ENCODE assay signal across 22 cellular contexts in genomic region chr12:88627501-88627900, GRCh38. TPM values are rescaled to one million over a fixed set of nuclear protein-coding genes. Genes with fewer than 3 reads are reported as not detected.
DNase-seq lines count a peak whose midpoint lies in the region; ATAC-seq and TF ChIP-seq lines count a peak whose summit lies in the region.
"Had no signal": no experiment of that assay in that cellular context is flagged by ENCODE, and none has a peak within 500 bp of the region (broad histone marks: within the 10 kb centered on the region; RNA-seq: fewer than 3 reads in every experiment).

No MANE protein-coding gene starts in this region.

- no peak overlapping the region for H3K27ac ChIP-seq in IMR-90 (ENCODE audit: insufficient read depth, low read length)
- H3K27ac ChIP-seq: GM23248, HL-60 had no signal

- H4K8ac ChIP-seq in IMR-90 (ENCODE audit: low read depth in 2 of 2, low read length in 2 of 2), result no peak overlapping the region

- no peak overlapping the region for H2AK9ac ChIP-seq in IMR-90 (replicated peaks; ENCODE audit: low read depth, low read length, poor library complexity)

- H3K36me3 ChIP-seq in IMR-90 (ENCODE audit: control insufficient read depth, insufficient read depth, low read length) (no peaks in the 10 kb centered on the region), adipocyte (ENCODE audit: control insufficient read depth, insufficient read depth, low read length, severe bottlenecking) (no peaks in the 10 kb centered on the region)
- H3K36me3 ChIP-seq: BE2C had no signal

- H3K4me3 ChIP-seq in IMR-90 (ENCODE audit: insufficient read depth, low read depth, low read length), result no peak overlapping the region
- no peak overlapping the region for H3K4me3 ChIP-seq in adipocyte (ENCODE audit: low read length)
- H3K4me3 ChIP-seq: GM12878, GM23248 had no signal

- no peaks in the 10 kb centered on the region for H4K20me1 ChIP-seq in IMR-90 (ENCODE audit: insufficient read depth, low read length)

- H3K9me1 ChIP-seq in IMR-90 (ENCODE audit: insufficient read depth, low read length), result no peaks in the 10 kb centered on the region

- no TSS peak for BruUV-seq in IMR-90 (replicated peaks; lab: Mats Ljungman, UMichigan)

- H3K27me3 ChIP-seq in IMR-90 (ENCODE audit: control insufficient read depth, insufficient read depth, low read length) (no peaks in the 10 kb centered on the region), adipocyte (replicated peaks; ENCODE audit: control insufficient read depth, insufficient read depth, low read length) (no peaks in the 10 kb centered on the region)
- H3K27me3 ChIP-seq: BE2C had no signal

- H3K18ac ChIP-seq in IMR-90 (ENCODE audit: low read depth, low read length), result no peak overlapping the region

- no peak for TF ChIP-seq RAD21 in IMR-90 (IDR thresholded peaks at IDR 0.05; ENCODE audit: low read length)

- H3K9me3 ChIP-seq in IMR-90 (ENCODE audit: control insufficient read depth, insufficient read depth, low read length) (no peaks in the 10 kb centered on the region), adipocyte (ENCODE audit: control insufficient read depth, low read length) (no peaks in the 10 kb centered on the region)
- H3K9me3 ChIP-seq: BE2C had no signal

- no peak overlapping the region for H3K14ac ChIP-seq in IMR-90 (replicated peaks; ENCODE audit: low read depth, low read length)

- intact Hi-C loops in IMR-90 (cut with micrococcal nuclease), result loop anchor here (5.0 kb wide), 1 partner anchor 475 kb away; no protein-coding TSS in a partner anchor
- intact Hi-C loops in sciatic nerve (cut with DNase I), result no loop called here

- no peak for TF ChIP-seq CTCF in IMR-90 (conservative IDR thresholded peaks at IDR 0.05; ENCODE audit: low read depth, low read length)

- no peak overlapping the region for H4K5ac ChIP-seq in IMR-90 (ENCODE audit: low read depth, low read length)

- H3K23ac ChIP-seq in IMR-90 (ENCODE audit: low read depth, low read length), result no peak overlapping the region

- no CpG with 5 or more reads among the region's 1 CpG for WGBS in IMR-90 (ENCODE audit: extremely low coverage in 2 of 2, insufficient read length in 1 of 2), 2 experiments

- CTCF ChIA-PET in IMR-90 (lab: Yijun Ruan, JAX), result no interaction called here

- dilution Hi-C loops in IMR-90 (cut with HindIII; ENCODE audit: low sequenced_read_pairs, unreplicated experiment), result no loop called here

- H3K4ac ChIP-seq in IMR-90 (ENCODE audit: low read depth, low read length), result no peak overlapping the region

- H4K91ac ChIP-seq in IMR-90 (ENCODE audit: insufficient read depth, low read depth, low read length), result no peak overlapping the region

- POLR2A ChIA-PET in IMR-90 (lab: Charles Lee; ENCODE audit: unreplicated experiment), result no interaction called here

- no peak for ATAC-seq in IMR-90 (ENCODE audit: low read depth)
- ATAC-seq in sciatic nerve, result peak; percentile 57
- no peak for ATAC-seq in GM18873 (IDR thresholded peaks at IDR 0.05; ENCODE audit: low FRiP score, unreplicated experiment)
- ATAC-seq: GM12878 had no signal

- H3K4me1 ChIP-seq in IMR-90 (ENCODE audit: control insufficient read depth, insufficient read depth, low read length) (no peaks in the 10 kb centered on the region), adipocyte (ENCODE audit: control insufficient read depth, insufficient read depth, low read length) (peaks cover 22% of the 10 kb centered on the region)

- peak; percentile 2 for DNase-seq in IMR-90
- peak; percentile 70 for DNase-seq in adipocyte (ENCODE audit: low read depth)
- DNase-seq in fibroblast of peridontal ligament (ENCODE audit: extremely low read depth), result peak; percentile 70
- DNase-seq in sciatic nerve (ENCODE audit: low spot score), result no peak
- DNase-seq in central memory CD4-positive, alpha-beta T cell, result no peak
- no peak for DNase-seq in GOT3 (lab: John Stamatoyannopoulos, UW)
- DNase-seq: ACHN; BE2C; C1 segment of cervical spinal cord; CD4-positive, CD25-positive, alpha-beta regulatory T cell; CD8-positive, alpha-beta memory T cell; COR-L47; DMS 273 treated with DMSO at 0.1 percent for 48 hours; DMS53; DND-41; EL; GM23248; HCEC 1CT had no signal

- no peak for TF ChIP-seq POLR2A in IMR-90 (IDR thresholded peaks at IDR 0.05; ENCODE audit: low read depth, low read length)

- H2BK5ac ChIP-seq in IMR-90 (ENCODE audit: low read depth, low read length, poor library complexity, severe bottlenecking), result no peak overlapping the region

- no peak overlapping the region for H2BK15ac ChIP-seq in IMR-90 (ENCODE audit: low read depth, low read length)

- in situ Hi-C loops in IMR-90 (cut with MboI; ENCODE audit: low sequenced_read_pairs), result no loop called here

- no peak overlapping the region for H2BK120ac ChIP-seq in IMR-90 (ENCODE audit: low read depth, low read length)

- H3K79me1 ChIP-seq in IMR-90 (ENCODE audit: low read depth in 1 of 2, low read length in 2 of 2), result no peaks in the 10 kb centered on the region

- no peak overlapping the region for H2AK5ac ChIP-seq in IMR-90 (ENCODE audit: low read depth, low read length)

- H3K9ac ChIP-seq in IMR-90 (ENCODE audit: low read depth, low read length) (no peak overlapping the region), adipocyte (ENCODE audit: low read length) (no peak overlapping the region)
- H3K9ac ChIP-seq: GM23248 had no signal

- H3K56ac ChIP-seq in IMR-90 (ENCODE audit: extremely low read depth, insufficient read depth, low read length), result no peak overlapping the region

- no peak overlapping the region for H2AFZ ChIP-seq in IMR-90 (replicated peaks; ENCODE audit: low read length, poor library complexity)
- H2AFZ ChIP-seq: GM23248 had no signal

- no peak overlapping the region for H2BK20ac ChIP-seq in IMR-90 (ENCODE audit: low read depth, low read length)

- no peak overlapping the region for H3K4me2 ChIP-seq in IMR-90 (ENCODE audit: low read depth, low read length)

TF ChIP-seq in IMR-90, 13 proteins besides CTCF, POLR2A, EP300 and RAD21:
- TF ChIP-seq SMC3 (IDR thresholded peaks at IDR 0.05; ENCODE audit: low read depth, low read length), result no peak
- no peak for TF ChIP-seq CHD1 (IDR thresholded peaks at IDR 0.05; ENCODE audit: low read depth, low read length)
- TF ChIP-seq CEBPB (IDR thresholded peaks at IDR 0.05; ENCODE audit: low read depth, low read length), result peak; percentile 80
- no peak for TF ChIP-seq RFX5 (IDR thresholded peaks at IDR 0.05; ENCODE audit: low read depth, low read length)

RNA-seq across cellular contexts. Expression of gene KITLG, which starts 47.2 kb away (rescaled TPM):
- total RNA-seq in IMR-90 (2012; rRNA removed) (87.5 and 117 TPM in 2 replicates), sciatic nerve (32.1 TPM)
- polyA plus RNA-seq in IMR-90 (2012; rRNA removed), result 11.1 and 14.5 TPM in 2 replicates
- polyA plus RNA-seq in IMR-90 (2012; cell fraction: cytosol; rRNA removed), result 5.2 and 8.9 TPM in 2 replicates
- polyA plus RNA-seq in IMR-90 (2012; cell fraction: nucleus; rRNA removed; ENCODE audit: low replicate concordance), result 1.7 and 8.7 TPM in 2 replicates
- total RNA-seq: CD4-positive, CD25-positive, alpha-beta regulatory T cell had no signal
- polyA plus RNA-seq: CD4-positive, CD25-positive, alpha-beta regulatory T cell; CD8-positive, alpha-beta memory T cell; IgD-negative memory B cell had no signal

Comparison
In these comparisons a context has a peak if more than half of its experiments do, and no peak if none do; other contexts are left out.
1. DNase-seq: peak in IMR-90 (single experiment), adipocyte (single experiment) and fibroblast of peridontal ligament (single experiment); none in sciatic nerve (single experiment), central memory CD4-positive, alpha-beta T cell (single experiment) and GOT3 (single experiment).